ENCODE assay signal across 1 cellular context in the genomic region with DNA sequence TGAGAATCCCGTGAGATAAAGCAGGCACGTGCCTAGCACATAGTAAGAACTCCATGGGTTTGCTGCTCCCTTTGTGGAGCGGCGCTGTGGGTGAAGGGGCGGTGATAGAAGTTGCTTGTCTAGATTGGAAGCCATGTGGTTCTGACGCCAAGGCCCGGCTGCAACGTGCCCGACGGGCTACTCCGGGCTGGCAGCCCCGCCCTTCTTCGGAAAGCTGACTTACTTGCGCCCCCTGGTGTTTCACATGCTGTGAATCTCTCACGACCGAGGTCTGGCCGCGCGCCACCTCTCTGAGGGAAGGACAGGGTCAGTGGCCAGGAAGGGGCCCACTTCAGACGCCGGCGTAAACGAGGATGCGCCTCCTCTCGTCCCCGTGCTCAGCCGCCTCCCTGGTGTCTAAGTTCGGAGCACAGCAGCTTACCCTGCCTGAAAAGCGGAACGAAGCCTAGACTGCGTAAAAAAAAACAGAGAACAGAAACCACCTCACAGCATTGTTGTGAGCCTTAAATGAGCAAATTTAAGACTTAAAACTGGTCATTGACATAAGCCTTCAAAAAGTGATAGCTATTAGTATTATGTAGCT.
TF ChIP-seq lines count a peak whose summit lies in the region.

No MANE protein-coding gene starts in this region.

TF ChIP-seq in K562, 482 proteins besides CTCF, POLR2A, EP300 and RAD21 (continued from another document and continues in another):
- TF ChIP-seq, protein P1, sequence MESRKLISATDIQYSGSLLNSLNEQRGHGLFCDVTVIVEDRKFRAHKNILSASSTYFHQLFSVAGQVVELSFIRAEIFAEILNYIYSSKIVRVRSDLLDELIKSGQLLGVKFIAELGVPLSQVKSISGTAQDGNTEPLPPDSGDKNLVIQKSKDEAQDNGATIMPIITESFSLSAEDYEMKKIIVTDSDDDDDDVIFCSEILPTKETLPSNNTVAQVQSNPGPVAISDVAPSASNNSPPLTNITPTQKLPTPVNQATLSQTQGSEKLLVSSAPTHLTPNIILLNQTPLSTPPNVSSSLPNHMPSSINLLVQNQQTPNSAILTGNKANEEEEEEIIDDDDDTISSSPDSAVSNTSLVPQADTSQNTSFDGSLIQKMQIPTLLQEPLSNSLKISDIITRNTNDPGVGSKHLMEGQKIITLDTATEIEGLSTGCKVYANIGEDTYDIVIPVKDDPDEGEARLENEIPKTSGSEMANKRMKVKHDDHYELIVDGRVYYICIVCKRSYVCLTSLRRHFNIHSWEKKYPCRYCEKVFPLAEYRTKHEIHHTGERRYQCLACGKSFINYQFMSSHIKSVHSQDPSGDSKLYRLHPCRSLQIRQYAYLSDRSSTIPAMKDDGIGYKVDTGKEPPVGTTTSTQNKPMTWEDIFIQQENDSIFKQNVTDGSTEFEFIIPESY (CRISPR knock-in tag; IDR thresholded peaks at IDR 0.05) = peak; percentile 96
- TF ChIP-seq NRF1 (conservative IDR thresholded peaks at IDR 0.05 in 1 of 2, IDR thresholded peaks at IDR 0.05 in 1 of 2) (peak; percentile 51 to 70), LEF1 (IDR thresholded peaks at IDR 0.05) (no peak), HNRNPL (IDR thresholded peaks at IDR 0.05; ENCODE audit: low read depth, low read length) (no peak), CBX2 (IDR thresholded peaks at IDR 0.05; ENCODE audit: insufficient read depth, low read length, poor library complexity, severe bottlenecking) (no peak), HDGF (IDR thresholded peaks at IDR 0.05) (no peak), HDAC6 (IDR thresholded peaks at IDR 0.05; ENCODE audit: low read depth, low read length) (no peak), CHCHD3 (CRISPR knock-in tag; IDR thresholded peaks at IDR 0.05) (no peak), TAL1 (IDR thresholded peaks at IDR 0.05) (no peak), POLR2G (IDR thresholded peaks at IDR 0.05; ENCODE audit: low read depth, low read length) (peak; percentile 50; the same call in 1 of the 2 replicates), PHTF2 (CRISPR knock-in tag; IDR thresholded peaks at IDR 0.05) (no peak), RBM15 (IDR thresholded peaks at IDR 0.05; ENCODE audit: insufficient read depth, low read length) (no peak), FOSL1 (tag; conservative IDR thresholded peaks at IDR 0.05) (no peak), DPF2 (IDR thresholded peaks at IDR 0.05) (0 out of 2 replicates have a peak, but pooled peaks have one; percentile 49), BRD9 (IDR thresholded peaks at IDR 0.05; ENCODE audit: low read depth, partially characterized antibody) (no peak), CTBP1 (IDR thresholded peaks at IDR 0.05; ENCODE audit: borderline replicate concordance) (peak; percentile 96), POLR3G (IDR thresholded peaks at IDR 0.05; ENCODE audit: extremely low read depth, insufficient read length, insufficient replicate concordance) (no peak), ZNF695 (CRISPR knock-in tag; IDR thresholded peaks at IDR 0.05) (no peak), ETS2 (tag; IDR thresholded peaks at IDR 0.05; ENCODE audit: borderline replicate concordance, poor library complexity, severe bottlenecking) (no peak), ZKSCAN1 (IDR thresholded peaks at IDR 0.05; ENCODE audit: low read depth, low read length) (0 out of 2 replicates have a peak, but pooled peaks have one; percentile 29), RCOR1 (IDR thresholded peaks at IDR 0.05; ENCODE audit: borderline replicate concordance in 1 of 2, low read depth in 2 of 2, low read length in 2 of 2) (peak in 1 of 2 experiments; percentile 84; a peak in 2 of 4 replicates), ZNF780A (CRISPR knock-in tag; IDR thresholded peaks at IDR 0.05) (no peak), HDAC2 (IDR thresholded peaks at IDR 0.05) (peak; percentile 70; the same call in 1 of the 2 replicates), ZNF384 (IDR thresholded peaks at IDR 0.05; ENCODE audit: low read depth, low read length) (peak; percentile 40; the same call in 1 of the 2 replicates), DACH1 (IDR thresholded peaks at IDR 0.05; ENCODE audit: partially characterized antibody) (no peak), ZC3H8 (IDR thresholded peaks at IDR 0.05) (no peak), ZNF431 (CRISPR knock-in tag; IDR thresholded peaks at IDR 0.05) (peak; percentile 89)
- TF ChIP-seq, protein P2, sequence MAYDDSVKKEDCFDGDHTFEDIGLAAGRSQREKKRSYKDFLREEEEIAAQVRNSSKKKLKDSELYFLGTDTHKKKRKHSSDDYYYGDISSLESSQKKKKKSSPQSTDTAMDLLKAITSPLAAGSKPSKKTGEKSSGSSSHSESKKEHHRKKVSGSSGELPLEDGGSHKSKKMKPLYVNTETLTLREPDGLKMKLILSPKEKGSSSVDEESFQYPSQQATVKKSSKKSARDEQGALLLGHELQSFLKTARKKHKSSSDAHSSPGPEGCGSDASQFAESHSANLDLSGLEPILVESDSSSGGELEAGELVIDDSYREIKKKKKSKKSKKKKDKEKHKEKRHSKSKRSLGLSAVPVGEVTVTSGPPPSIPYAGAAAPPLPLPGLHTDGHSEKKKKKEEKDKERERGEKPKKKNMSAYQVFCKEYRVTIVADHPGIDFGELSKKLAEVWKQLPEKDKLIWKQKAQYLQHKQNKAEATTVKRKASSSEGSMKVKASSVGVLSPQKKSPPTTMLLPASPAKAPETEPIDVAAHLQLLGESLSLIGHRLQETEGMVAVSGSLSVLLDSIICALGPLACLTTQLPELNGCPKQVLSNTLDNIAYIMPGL (CRISPR knock-in tag; IDR thresholded peaks at IDR 0.05) = no peak
- TF ChIP-seq, protein P3, sequence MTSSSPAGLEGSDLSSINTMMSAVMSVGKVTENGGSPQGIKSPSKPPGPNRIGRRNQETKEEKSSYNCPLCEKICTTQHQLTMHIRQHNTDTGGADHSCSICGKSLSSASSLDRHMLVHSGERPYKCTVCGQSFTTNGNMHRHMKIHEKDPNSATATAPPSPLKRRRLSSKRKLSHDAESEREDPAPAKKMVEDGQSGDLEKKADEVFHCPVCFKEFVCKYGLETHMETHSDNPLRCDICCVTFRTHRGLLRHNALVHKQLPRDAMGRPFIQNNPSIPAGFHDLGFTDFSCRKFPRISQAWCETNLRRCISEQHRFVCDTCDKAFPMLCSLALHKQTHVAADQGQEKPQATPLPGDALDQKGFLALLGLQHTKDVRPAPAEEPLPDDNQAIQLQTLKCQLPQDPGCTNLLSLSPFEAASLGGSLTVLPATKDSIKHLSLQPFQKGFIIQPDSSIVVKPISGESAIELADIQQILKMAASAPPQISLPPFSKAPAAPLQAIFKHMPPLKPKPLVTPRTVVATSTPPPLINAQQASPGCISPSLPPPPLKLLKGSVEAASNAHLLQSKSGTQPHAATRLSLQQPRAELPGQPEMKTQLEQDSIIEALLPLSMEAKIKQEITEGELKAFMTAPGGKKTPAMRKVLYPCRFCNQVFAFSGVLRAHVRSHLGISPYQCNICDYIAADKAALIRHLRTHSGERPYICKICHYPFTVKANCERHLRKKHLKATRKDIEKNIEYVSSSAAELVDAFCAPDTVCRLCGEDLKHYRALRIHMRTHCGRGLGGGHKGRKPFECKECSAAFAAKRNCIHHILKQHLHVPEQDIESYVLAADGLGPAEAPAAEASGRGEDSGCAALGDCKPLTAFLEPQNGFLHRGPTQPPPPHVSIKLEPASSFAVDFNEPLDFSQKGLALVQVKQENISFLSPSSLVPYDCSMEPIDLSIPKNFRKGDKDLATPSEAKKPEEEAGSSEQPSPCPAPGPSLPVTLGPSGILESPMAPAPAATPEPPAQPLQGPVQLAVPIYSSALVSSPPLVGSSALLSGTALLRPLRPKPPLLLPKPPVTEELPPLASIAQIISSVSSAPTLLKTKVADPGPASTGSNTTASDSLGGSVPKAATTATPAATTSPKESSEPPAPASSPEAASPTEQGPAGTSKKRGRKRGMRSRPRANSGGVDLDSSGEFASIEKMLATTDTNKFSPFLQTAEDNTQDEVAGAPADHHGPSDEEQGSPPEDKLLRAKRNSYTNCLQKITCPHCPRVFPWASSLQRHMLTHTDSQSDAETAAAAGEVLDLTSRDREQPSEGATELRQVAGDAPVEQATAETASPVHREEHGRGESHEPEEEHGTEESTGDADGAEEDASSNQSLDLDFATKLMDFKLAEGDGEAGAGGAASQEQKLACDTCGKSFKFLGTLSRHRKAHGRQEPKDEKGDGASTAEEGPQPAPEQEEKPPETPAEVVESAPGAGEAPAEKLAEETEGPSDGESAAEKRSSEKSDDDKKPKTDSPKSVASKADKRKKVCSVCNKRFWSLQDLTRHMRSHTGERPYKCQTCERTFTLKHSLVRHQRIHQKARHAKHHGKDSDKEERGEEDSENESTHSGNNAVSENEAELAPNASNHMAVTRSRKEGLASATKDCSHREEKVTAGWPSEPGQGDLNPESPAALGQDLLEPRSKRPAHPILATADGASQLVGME (CRISPR knock-in tag; IDR thresholded peaks at IDR 0.05) = no peak; the same call in 1 of the 2 replicates
- TF ChIP-seq, protein P4, sequence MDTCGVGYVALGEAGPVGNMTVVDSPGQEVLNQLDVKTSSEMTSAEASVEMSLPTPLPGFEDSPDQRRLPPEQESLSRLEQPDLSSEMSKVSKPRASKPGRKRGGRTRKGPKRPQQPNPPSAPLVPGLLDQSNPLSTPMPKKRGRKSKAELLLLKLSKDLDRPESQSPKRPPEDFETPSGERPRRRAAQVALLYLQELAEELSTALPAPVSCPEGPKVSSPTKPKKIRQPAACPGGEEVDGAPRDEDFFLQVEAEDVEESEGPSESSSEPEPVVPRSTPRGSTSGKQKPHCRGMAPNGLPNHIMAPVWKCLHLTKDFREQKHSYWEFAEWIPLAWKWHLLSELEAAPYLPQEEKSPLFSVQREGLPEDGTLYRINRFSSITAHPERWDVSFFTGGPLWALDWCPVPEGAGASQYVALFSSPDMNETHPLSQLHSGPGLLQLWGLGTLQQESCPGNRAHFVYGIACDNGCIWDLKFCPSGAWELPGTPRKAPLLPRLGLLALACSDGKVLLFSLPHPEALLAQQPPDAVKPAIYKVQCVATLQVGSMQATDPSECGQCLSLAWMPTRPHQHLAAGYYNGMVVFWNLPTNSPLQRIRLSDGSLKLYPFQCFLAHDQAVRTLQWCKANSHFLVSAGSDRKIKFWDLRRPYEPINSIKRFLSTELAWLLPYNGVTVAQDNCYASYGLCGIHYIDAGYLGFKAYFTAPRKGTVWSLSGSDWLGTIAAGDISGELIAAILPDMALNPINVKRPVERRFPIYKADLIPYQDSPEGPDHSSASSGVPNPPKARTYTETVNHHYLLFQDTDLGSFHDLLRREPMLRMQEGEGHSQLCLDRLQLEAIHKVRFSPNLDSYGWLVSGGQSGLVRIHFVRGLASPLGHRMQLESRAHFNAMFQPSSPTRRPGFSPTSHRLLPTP (IDR thresholded peaks at IDR 0.05; ENCODE audit: borderline replicate concordance, extremely low read depth, insufficient read length) = no peak
- TF ChIP-seq, protein P5, sequence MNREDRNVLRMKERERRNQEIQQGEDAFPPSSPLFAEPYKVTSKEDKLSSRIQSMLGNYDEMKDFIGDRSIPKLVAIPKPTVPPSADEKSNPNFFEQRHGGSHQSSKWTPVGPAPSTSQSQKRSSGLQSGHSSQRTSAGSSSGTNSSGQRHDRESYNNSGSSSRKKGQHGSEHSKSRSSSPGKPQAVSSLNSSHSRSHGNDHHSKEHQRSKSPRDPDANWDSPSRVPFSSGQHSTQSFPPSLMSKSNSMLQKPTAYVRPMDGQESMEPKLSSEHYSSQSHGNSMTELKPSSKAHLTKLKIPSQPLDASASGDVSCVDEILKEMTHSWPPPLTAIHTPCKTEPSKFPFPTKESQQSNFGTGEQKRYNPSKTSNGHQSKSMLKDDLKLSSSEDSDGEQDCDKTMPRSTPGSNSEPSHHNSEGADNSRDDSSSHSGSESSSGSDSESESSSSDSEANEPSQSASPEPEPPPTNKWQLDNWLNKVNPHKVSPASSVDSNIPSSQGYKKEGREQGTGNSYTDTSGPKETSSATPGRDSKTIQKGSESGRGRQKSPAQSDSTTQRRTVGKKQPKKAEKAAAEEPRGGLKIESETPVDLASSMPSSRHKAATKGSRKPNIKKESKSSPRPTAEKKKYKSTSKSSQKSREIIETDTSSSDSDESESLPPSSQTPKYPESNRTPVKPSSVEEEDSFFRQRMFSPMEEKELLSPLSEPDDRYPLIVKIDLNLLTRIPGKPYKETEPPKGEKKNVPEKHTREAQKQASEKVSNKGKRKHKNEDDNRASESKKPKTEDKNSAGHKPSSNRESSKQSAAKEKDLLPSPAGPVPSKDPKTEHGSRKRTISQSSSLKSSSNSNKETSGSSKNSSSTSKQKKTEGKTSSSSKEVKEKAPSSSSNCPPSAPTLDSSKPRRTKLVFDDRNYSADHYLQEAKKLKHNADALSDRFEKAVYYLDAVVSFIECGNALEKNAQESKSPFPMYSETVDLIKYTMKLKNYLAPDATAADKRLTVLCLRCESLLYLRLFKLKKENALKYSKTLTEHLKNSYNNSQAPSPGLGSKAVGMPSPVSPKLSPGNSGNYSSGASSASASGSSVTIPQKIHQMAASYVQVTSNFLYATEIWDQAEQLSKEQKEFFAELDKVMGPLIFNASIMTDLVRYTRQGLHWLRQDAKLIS (CRISPR knock-in tag; IDR thresholded peaks at IDR 0.05) = peak; percentile 40; the same call in 1 of the 2 replicates
- TF ChIP-seq, protein P6, sequence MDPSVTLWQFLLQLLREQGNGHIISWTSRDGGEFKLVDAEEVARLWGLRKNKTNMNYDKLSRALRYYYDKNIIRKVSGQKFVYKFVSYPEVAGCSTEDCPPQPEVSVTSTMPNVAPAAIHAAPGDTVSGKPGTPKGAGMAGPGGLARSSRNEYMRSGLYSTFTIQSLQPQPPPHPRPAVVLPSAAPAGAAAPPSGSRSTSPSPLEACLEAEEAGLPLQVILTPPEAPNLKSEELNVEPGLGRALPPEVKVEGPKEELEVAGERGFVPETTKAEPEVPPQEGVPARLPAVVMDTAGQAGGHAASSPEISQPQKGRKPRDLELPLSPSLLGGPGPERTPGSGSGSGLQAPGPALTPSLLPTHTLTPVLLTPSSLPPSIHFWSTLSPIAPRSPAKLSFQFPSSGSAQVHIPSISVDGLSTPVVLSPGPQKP (CRISPR knock-in tag; IDR thresholded peaks at IDR 0.05) = no peak
- TF ChIP-seq, protein P7, sequence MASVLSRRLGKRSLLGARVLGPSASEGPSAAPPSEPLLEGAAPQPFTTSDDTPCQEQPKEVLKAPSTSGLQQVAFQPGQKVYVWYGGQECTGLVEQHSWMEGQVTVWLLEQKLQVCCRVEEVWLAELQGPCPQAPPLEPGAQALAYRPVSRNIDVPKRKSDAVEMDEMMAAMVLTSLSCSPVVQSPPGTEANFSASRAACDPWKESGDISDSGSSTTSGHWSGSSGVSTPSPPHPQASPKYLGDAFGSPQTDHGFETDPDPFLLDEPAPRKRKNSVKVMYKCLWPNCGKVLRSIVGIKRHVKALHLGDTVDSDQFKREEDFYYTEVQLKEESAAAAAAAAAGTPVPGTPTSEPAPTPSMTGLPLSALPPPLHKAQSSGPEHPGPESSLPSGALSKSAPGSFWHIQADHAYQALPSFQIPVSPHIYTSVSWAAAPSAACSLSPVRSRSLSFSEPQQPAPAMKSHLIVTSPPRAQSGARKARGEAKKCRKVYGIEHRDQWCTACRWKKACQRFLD (CRISPR knock-in tag; IDR thresholded peaks at IDR 0.05) = peak; percentile 73; the same call in 1 of the 2 replicates
